25 cellular contexts compared by ENCODE assay signal in genomic region chr7:53800746-53801145, GRCh38.
"Had no signal": no experiment of that assay in that cellular context is flagged by ENCODE, and none has a peak within 500 bp of the region (broad histone marks: within the 10 kb centered on the region; RNA-seq: fewer than 3 reads in every experiment).

No MANE protein-coding gene starts in this region.

- H3K9ac ChIP-seq: parathyroid adenoma had no signal

- H2AFZ ChIP-seq: parathyroid adenoma had no signal

- H3K27me3 ChIP-seq: brain microvascular endothelial cell, esophagus muscularis mucosa, gastroesophageal sphincter, right lobe of liver, tibial artery had no signal

- H3K27ac ChIP-seq: brain microvascular endothelial cell, esophagus muscularis mucosa, gastroesophageal sphincter, parathyroid adenoma, right lobe of liver, skin epidermis, tibial artery, VCaP had no signal

- ATAC-seq: activated CD8-positive, alpha-beta T cell treated with anti-CD3 and anti-CD28 coated beads, Interleukin-2, amount 10 ng/mL, durations not matched to agents 7 days and 5 days; gastroesophageal sphincter; left colon; mucosa of descending colon; right lobe of liver; stimulated activated effector memory CD8-positive, alpha-beta T cell treated with anti-CD3 and anti-CD28 coated beads, Interleukin-12 subunit alpha, Interleukin-12 subunit beta, amount 100 ng/mL, for 72 hours; stimulated activated naive CD8-positive, alpha-beta T cell treated with anti-CD3 and anti-CD28 coated beads, Interleukin-15, amount 100 ng/mL, for 72 hours had no signal

- H3K36me3 ChIP-seq: brain microvascular endothelial cell, esophagus muscularis mucosa, gastroesophageal sphincter, right lobe of liver, tibial artery had no signal

- H3K4me1 ChIP-seq: esophagus muscularis mucosa, gastroesophageal sphincter, parathyroid adenoma, right lobe of liver, tibial artery had no signal

- DNase-seq: activated CD4-positive, alpha-beta T cell treated with anti-CD3 and anti-CD28 coated beads, Interleukin-2, amount 10 ng/mL, durations not matched to agents 7 days and 5 days; activated CD4-positive, CD25-positive, alpha-beta regulatory T cell treated with anti-CD3 and anti-CD28 coated beads, Interleukin-2, amount 50 U/mL, for 72 hours; activated CD8-positive, alpha-beta T cell treated with anti-CD3 and anti-CD28 coated beads, Interleukin-2, amount 10 ng/mL, durations not matched to agents 7 days and 5 days; activated gamma-delta T cell treated with Interleukin-2 at 50 U/mL for 16 hours; activated T-cell treated with anti-CD3 and anti-CD28 coated beads, Interleukin-2, amount 50 U/mL, for 1 hour; anterior cingulate cortex; brain microvascular endothelial cell; central memory CD4-positive, alpha-beta T cell; effector memory CD4-positive, alpha-beta T cell; head of caudate nucleus; hypothalamus; islet precursor cell; left colon; mucosa of descending colon; nucleus accumbens; right lobe of liver; stimulated activated CD4-positive, alpha-beta T cell treated with anti-CD3 and anti-CD28 coated beads, Interleukin-2, amount 100 ng/mL, for 24 hours; stimulated activated naive CD8-positive, alpha-beta T cell treated with anti-CD3 and anti-CD28 coated beads, Interleukin-15, amount 100 ng/mL, for 72 hours; tibial artery had no signal

- H3K9me3 ChIP-seq: esophagus muscularis mucosa, gastroesophageal sphincter, mucosa of descending colon, right lobe of liver, tibial artery had no signal

- H3K4me3 ChIP-seq: esophagus muscularis mucosa, gastroesophageal sphincter, mucosa of descending colon, right lobe of liver, skin epidermis, tibial artery had no signal

- H3K79me2 ChIP-seq: parathyroid adenoma had no signal
